In the genomic region with DNA sequence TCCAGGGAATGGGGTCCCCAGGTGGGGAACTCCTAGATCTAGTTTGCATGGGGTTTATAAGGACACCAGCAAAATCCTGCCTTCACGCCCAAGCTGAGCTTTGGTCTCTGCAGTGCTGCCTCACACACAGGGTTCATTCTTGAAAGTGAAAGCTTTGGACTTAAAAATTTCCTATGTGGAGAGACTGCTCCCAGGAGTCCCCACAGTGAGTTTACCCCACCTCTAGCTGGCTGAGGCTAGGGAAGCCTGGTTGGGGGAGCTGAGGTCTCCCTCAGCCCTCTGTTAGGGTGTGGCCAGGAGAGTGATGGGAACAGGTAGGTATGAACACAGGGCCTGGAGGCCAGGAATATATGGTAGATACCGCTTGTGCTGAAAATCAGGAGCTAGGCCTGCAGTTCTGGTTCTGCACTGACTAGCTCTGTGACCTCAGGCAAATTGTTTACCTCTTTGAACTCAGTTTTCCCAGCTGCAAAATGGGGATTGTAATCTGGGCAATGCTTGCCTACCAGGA, we compare ENCODE assay signal across 14 cellular contexts. TPM values are rescaled to one million over a fixed set of nuclear protein-coding genes. Genes with fewer than 3 reads are reported as not detected.
DNase-seq lines count a peak whose midpoint lies in the region; ATAC-seq and TF ChIP-seq lines count a peak whose summit lies in the region.
"Had no signal": no experiment of that assay in that cellular context is flagged by ENCODE, and none has a peak within 500 bp of the region (broad histone marks: within the 10 kb centered on the region; RNA-seq: fewer than 3 reads in every experiment).

No MANE protein-coding gene starts in this region.

- no peak overlapping the region for H2BK120ac ChIP-seq in mesendoderm (ENCODE audit: low read depth, low read length)

- peaks cover 53% of the 10 kb centered on the region for H3K4me1 Mint-ChIP-seq in endodermal cell

- no peak overlapping the region for H2BK5ac ChIP-seq in mesendoderm (ENCODE audit: low read length)

- no peak overlapping the region for H2AK5ac ChIP-seq in mesendoderm (ENCODE audit: low read length)

- TF ChIP-seq CTCF in endodermal cell (conservative IDR thresholded peaks at IDR 0.05), result no peak

- H3K27ac ChIP-seq in ACC112 (ENCODE audit: low read depth, low read length) (peak overlapping the region; percentile 13; the same call in 1 of the 2 replicates), endodermal cell (ENCODE audit: low read depth, low read length) (no peak overlapping the region), mesendoderm (ENCODE audit: low read depth, low read length) (peak overlapping the region; percentile 50), aorta (ENCODE audit: low read depth in 1 of 2, low read length in 2 of 2) (no peak overlapping the region)
- H3K27ac ChIP-seq: vagina had no signal

- no peaks in the 10 kb centered on the region for H3K9me3 ChIP-seq in endodermal cell (ENCODE audit: control insufficient read depth, low read length)
- no peaks in the 10 kb centered on the region for H3K9me3 ChIP-seq in aorta (ENCODE audit: control insufficient read depth, low read length)
- H3K9me3 ChIP-seq: vagina had no signal

- no peaks in the 10 kb centered on the region for H3K36me3 ChIP-seq in ACC112 (ENCODE audit: insufficient read depth, low read length)
- H3K36me3 ChIP-seq in endodermal cell (ENCODE audit: control insufficient read depth, insufficient read depth, low read length), result no peaks in the 10 kb centered on the region
- no peaks in the 10 kb centered on the region for H3K36me3 ChIP-seq in mesendoderm (ENCODE audit: control insufficient read depth, insufficient read depth, low read length)
- H3K36me3 ChIP-seq in aorta (ENCODE audit: control insufficient read depth in 1 of 2, insufficient read depth in 2 of 2, low read length in 1 of 2), result no peaks in the 10 kb centered on the region
- H3K36me3 ChIP-seq: vagina had no signal

- H3K27me3 ChIP-seq in ACC112 (ENCODE audit: insufficient read depth, low read length) (no peaks in the 10 kb centered on the region), endodermal cell (ENCODE audit: control insufficient read depth, insufficient read depth, low read length, poor library complexity, severe bottlenecking) (no peaks in the 10 kb centered on the region), mesendoderm (ENCODE audit: insufficient read depth, low read length, poor library complexity) (no peaks in the 10 kb centered on the region), aorta (ENCODE audit: control insufficient read depth in 1 of 2, insufficient read depth in 2 of 2, low read length in 1 of 2) (no peaks in the 10 kb centered on the region)
- H3K27me3 ChIP-seq: vagina had no signal

- H3K4me2 ChIP-seq in mesendoderm (ENCODE audit: low read length), result no peak overlapping the region

- peak overlapping the region; percentile 53 for H3K18ac ChIP-seq in mesendoderm (ENCODE audit: low read length)

- H3K9me3 Mint-ChIP-seq in endodermal cell, result no peaks in the 10 kb centered on the region

- intact Hi-C loops in aorta (cut with DNase I), result loop anchor here in 1 of 2 donors (5.0 kb wide), 1 partner anchor 44 kb away; a partner anchor contains a TSS

- no peak overlapping the region for H4K5ac ChIP-seq in mesendoderm (ENCODE audit: low read length)

- H3K4me1 ChIP-seq in ACC112 (ENCODE audit: control insufficient read depth, insufficient read depth, low read length, unreplicated experiment) (peaks cover 24% of the 10 kb centered on the region), endodermal cell (ENCODE audit: control insufficient read depth, insufficient read depth, low read length) (peaks cover 13% of the 10 kb centered on the region), mesendoderm (ENCODE audit: control insufficient read depth, low read depth, low read length) (peaks cover 7% of the 10 kb centered on the region), aorta (ENCODE audit: control insufficient read depth in 1 of 2, insufficient read depth in 2 of 2, low read length in 2 of 2) (no peaks in the 10 kb centered on the region)

- H2BK15ac ChIP-seq in mesendoderm (replicated peaks; ENCODE audit: low read depth), result no peak overlapping the region

- no peaks in the 10 kb centered on the region for H3K27me3 Mint-ChIP-seq in endodermal cell (ENCODE audit: insufficient read depth)
- H3K27me3 Mint-ChIP-seq: activated CD4-positive, alpha-beta T cell treated with anti-CD3 and anti-CD28 coated beads for 36 hours had no signal

- no peak overlapping the region for H2AFZ ChIP-seq in ACC112 (ENCODE audit: low read length, unreplicated experiment)

- DNase-seq in M059J (ENCODE audit: low read depth) (peak; percentile 31), endodermal cell (peak; percentile 67), mesendoderm (no peak), HK-2 (ENCODE audit: unreplicated experiment) (no peak), epidermal melanocyte (ENCODE audit: insufficient read length, low spot score) (no peak), aorta (no peak)
- DNase-seq: activated CD4-positive, alpha-beta T cell treated with anti-CD3 and anti-CD28 coated beads for 36 hours; activated gamma-delta T cell; C1 segment of cervical spinal cord; NCI-H187 treated with DMSO at 0.1 percent for 48 hours had no signal

- H3K9ac ChIP-seq in endodermal cell (ENCODE audit: extremely low read depth, low read length, poor library complexity, severe bottlenecking) (no peak overlapping the region), mesendoderm (ENCODE audit: low read length) (no peak overlapping the region)

- H3K4me3 ChIP-seq in ACC112 (ENCODE audit: low read depth, low read length), result peak overlapping the region; percentile 5; the same call in 1 of the 2 replicates
- peak overlapping the region; percentile 73 for H3K4me3 ChIP-seq in endodermal cell (ENCODE audit: low read length)
- no peak overlapping the region for H3K4me3 ChIP-seq in mesendoderm (ENCODE audit: low read length)
- no peak overlapping the region for H3K4me3 ChIP-seq in aorta (ENCODE audit: low read length in 2 of 2)

- H3K27ac Mint-ChIP-seq in endodermal cell, result peak overlapping the region; percentile 64
- H3K27ac Mint-ChIP-seq: activated CD4-positive, alpha-beta T cell treated with anti-CD3 and anti-CD28 coated beads for 36 hours had no signal

- no peaks in the 10 kb centered on the region for H3K79me2 ChIP-seq in ACC112 (ENCODE audit: control insufficient read depth, insufficient read depth, low read length, unreplicated experiment)
- H3K79me2 ChIP-seq in mesendoderm (ENCODE audit: control insufficient read depth, insufficient read depth, low read length), result no peaks in the 10 kb centered on the region

- H4K8ac ChIP-seq in mesendoderm (ENCODE audit: low read depth, low read length), result no peak overlapping the region

- no peaks in the 10 kb centered on the region for H3K79me1 ChIP-seq in mesendoderm (ENCODE audit: low read length)

- WGBS in endodermal cell (ENCODE audit: insufficient coverage in 1 of 2, insufficient read length in 1 of 2), 2 experiments, result 70 to 71% methylated on average over 1 to 2 of the region's 2 CpGs
- no CpG with 5 or more reads among the region's 2 CpGs for WGBS in mesendoderm (ENCODE audit: extremely low coverage, insufficient coverage, low lambda C conversion rate)
- 77 to 79% methylated on average over 2 of the region's 2 CpGs for WGBS in aorta, 2 donors

- no peak overlapping the region for H3K23ac ChIP-seq in mesendoderm (ENCODE audit: low read length)

- H3K36me3 Mint-ChIP-seq in endodermal cell (ENCODE audit: low read depth), result peaks cover 6% of the 10 kb centered on the region

- no peak overlapping the region for H3K4ac ChIP-seq in mesendoderm (ENCODE audit: low read depth, low read length)

- no peak overlapping the region for H3K56ac ChIP-seq in mesendoderm (ENCODE audit: low read length)

- ATAC-seq in GM21825 (IDR thresholded peaks at IDR 0.05; ENCODE audit: unreplicated experiment) (no peak), aorta (ENCODE audit: low FRiP score) (no peak)
- ATAC-seq: Right ventricle myocardium inferior had no signal

- H3K4me3 Mint-ChIP-seq in endodermal cell, result peak overlapping the region; percentile 53
- H3K4me3 Mint-ChIP-seq: activated CD4-positive, alpha-beta T cell treated with anti-CD3 and anti-CD28 coated beads for 36 hours had no signal

RNA-seq across cellular contexts. Expression of a gene that starts 41.5 kb away (rescaled TPM):
- total RNA-seq in M059J (2014; rRNA removed; shearing (Covaris generic)), result 42.0 and 77.3 TPM in 2 replicates
- 100 to 1,000 TPM; 193 to 273 TPM for total RNA-seq in endodermal cell
- 115 TPM for polyA plus RNA-seq in endodermal cell (2013, experiment 1 of 2)
- polyA plus RNA-seq in endodermal cell (2013, experiment 2 of 2), result 107 TPM
- polyA plus RNA-seq in mesendoderm (2013, experiment 1 of 2), result 220 TPM
- polyA plus RNA-seq in mesendoderm (2013, experiment 2 of 2), result 229 TPM
- total RNA-seq in aorta, result 100 to 1,000 TPM; 126 to 142 TPM
- 10 to 100 TPM; 15.4 to 22.8 TPM for polyA plus RNA-seq in aorta

Comparison
In these comparisons a context has a peak if more than half of its experiments do, and no peak if none do; other contexts are left out.
1. H3K27ac ChIP-seq: peak in ACC112 (single experiment) and mesendoderm (single experiment); none in endodermal cell (single experiment) and aorta (0 of 2).
2. H3K4me3 ChIP-seq: peak in ACC112 (single experiment) and endodermal cell (single experiment); none in mesendoderm (single experiment) and aorta (0 of 2).
3. DNase-seq: peak in M059J (single experiment) and endodermal cell (single experiment); none in mesendoderm (single experiment), HK-2 (single experiment), epidermal melanocyte (single experiment) and aorta (0 of 2).